In genomic region chr18:79575891-79576685, GRCh38 we compare ENCODE assay signal across 1 cellular context.
TF ChIP-seq lines count a peak whose summit lies in the region.

No MANE protein-coding gene starts in this region.

TF ChIP-seq in GM23338, 12 proteins besides CTCF, POLR2A, EP300 and RAD21 (continued from another document):
- TF ChIP-seq, protein P1, sequence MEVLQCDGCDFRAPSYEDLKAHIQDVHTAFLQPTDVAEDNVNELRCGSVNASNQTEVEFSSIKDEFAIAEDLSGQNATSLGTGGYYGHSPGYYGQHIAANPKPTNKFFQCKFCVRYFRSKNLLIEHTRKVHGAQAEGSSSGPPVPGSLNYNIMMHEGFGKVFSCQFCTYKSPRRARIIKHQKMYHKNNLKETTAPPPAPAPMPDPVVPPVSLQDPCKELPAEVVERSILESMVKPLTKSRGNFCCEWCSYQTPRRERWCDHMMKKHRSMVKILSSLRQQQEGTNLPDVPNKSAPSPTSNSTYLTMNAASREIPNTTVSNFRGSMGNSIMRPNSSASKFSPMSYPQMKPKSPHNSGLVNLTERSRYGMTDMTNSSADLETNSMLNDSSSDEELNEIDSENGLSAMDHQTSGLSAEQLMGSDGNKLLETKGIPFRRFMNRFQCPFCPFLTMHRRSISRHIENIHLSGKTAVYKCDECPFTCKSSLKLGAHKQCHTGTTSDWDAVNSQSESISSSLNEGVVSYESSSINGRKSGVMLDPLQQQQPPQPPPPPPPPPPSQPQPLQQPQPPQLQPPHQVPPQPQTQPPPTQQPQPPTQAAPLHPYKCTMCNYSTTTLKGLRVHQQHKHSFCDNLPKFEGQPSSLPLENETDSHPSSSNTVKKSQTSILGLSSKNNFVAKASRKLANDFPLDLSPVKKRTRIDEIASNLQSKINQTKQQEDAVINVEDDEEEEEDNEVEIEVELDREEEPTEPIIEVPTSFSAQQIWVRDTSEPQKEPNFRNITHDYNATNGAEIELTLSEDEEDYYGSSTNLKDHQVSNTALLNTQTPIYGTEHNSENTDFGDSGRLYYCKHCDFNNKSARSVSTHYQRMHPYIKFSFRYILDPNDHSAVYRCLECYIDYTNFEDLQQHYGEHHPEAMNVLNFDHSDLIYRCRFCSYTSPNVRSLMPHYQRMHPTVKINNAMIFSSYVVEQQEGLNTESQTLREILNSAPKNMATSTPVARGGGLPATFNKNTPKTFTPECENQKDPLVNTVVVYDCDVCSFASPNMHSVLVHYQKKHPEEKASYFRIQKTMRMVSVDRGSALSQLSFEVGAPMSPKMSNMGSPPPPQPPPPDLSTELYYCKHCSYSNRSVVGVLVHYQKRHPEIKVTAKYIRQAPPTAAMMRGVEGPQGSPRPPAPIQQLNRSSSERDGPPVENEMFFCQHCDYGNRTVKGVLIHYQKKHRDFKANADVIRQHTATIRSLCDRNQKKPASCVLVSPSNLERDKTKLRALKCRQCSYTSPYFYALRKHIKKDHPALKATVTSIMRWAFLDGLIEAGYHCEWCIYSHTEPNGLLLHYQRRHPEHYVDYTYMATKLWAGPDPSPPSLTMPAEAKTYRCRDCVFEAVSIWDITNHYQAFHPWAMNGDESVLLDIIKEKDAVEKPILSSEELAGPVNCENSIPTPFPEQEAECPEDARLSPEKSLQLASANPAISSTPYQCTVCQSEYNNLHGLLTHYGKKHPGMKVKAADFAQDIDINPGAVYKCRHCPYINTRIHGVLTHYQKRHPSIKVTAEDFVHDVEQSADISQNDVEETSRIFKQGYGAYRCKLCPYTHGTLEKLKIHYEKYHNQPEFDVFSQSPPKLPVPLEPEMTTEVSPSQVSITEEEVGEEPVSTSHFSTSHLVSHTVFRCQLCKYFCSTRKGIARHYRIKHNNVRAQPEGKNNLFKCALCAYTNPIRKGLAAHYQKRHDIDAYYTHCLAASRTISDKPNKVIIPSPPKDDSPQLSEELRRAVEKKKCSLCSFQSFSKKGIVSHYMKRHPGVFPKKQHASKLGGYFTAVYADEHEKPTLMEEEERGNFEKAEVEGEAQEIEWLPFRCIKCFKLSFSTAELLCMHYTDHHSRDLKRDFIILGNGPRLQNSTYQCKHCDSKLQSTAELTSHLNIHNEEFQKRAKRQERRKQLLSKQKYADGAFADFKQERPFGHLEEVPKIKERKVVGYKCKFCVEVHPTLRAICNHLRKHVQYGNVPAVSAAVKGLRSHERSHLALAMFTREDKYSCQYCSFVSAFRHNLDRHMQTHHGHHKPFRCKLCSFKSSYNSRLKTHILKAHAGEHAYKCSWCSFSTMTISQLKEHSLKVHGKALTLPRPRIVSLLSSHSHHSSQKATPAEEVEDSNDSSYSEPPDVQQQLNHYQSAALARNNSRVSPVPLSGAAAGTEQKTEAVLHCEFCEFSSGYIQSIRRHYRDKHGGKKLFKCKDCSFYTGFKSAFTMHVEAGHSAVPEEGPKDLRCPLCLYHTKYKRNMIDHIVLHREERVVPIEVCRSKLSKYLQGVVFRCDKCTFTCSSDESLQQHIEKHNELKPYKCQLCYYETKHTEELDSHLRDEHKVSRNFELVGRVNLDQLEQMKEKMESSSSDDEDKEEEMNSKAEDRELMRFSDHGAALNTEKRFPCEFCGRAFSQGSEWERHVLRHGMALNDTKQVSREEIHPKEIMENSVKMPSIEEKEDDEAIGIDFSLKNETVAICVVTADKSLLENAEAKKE (CRISPR knock-in tag; IDR thresholded peaks at IDR 0.05), result no peak
- TF ChIP-seq EZH2 (IDR thresholded peaks at IDR 0.05; ENCODE audit: low read depth, unreplicated experiment), result no peak
